ENCODE assay signal across 10 cellular contexts in genomic region chr4:88859191-88859812, GRCh38.
DNase-seq lines count a peak whose midpoint lies in the region; ATAC-seq, FAIRE-seq and TF ChIP-seq lines count a peak whose summit lies in the region.
"Had no signal": no experiment of that assay in that cellular context is flagged by ENCODE, and none has a peak within 500 bp of the region (broad histone marks: within the 10 kb centered on the region; RNA-seq: fewer than 3 reads in every experiment).

No MANE protein-coding gene starts in this region.

- intact Hi-C loops in left ventricle myocardium inferior (cut with micrococcal nuclease) (no loop called here), Right ventricle myocardium inferior (cut with DNase I) (no loop called here), upper lobe of right lung (cut with DNase I) (no loop called here)

- H3K4me3 ChIP-seq in left ventricle myocardium inferior (no peak overlapping the region), upper lobe of right lung (no peak overlapping the region)

- no peak for FAIRE-seq in D721Med (lab: Jason Lieb, UNC)
- FAIRE-seq: TTC549 had no signal

- TF ChIP-seq CTCF in left ventricle myocardium inferior (IDR thresholded peaks at IDR 0.05; ENCODE audit: borderline replicate concordance) (no peak), upper lobe of right lung (IDR thresholded peaks at IDR 0.05) (no peak), D721Med (IDR thresholded peaks at IDR 0.05; ENCODE audit: insufficient read depth, missing control alignments) (no peak)

- H3K4me1 ChIP-seq in left ventricle myocardium inferior, result no peaks in the 10 kb centered on the region
- H3K4me1 ChIP-seq in upper lobe of right lung, result peaks cover 10% of the 10 kb centered on the region

- H3K9me3 ChIP-seq in left ventricle myocardium inferior (replicated peaks) (no peaks in the 10 kb centered on the region), upper lobe of right lung (no peaks in the 10 kb centered on the region)

- H3K36me3 ChIP-seq in left ventricle myocardium inferior (no peaks in the 10 kb centered on the region), upper lobe of right lung (no peaks in the 10 kb centered on the region)

- ATAC-seq in Right ventricle myocardium inferior, result no peak
- ATAC-seq in HG03097 (IDR thresholded peaks at IDR 0.05; ENCODE audit: low FRiP score, unreplicated experiment), result peak; percentile 23
- ATAC-seq in upper lobe of right lung, result peak; percentile 71

- DNase-seq in left ventricle myocardium inferior, result no peak
- DNase-seq in Right ventricle myocardium inferior (ENCODE audit: missing footprints), result no peak
- no peak for DNase-seq in upper lobe of right lung
- no peak for DNase-seq in D721Med (ENCODE audit: insufficient read length, low spot score)
- DNase-seq in D341Med (ENCODE audit: low spot score), result no peak
- no peak for DNase-seq in SKM-1 treated with dmso at 0.1 percent for 144 hours (lab: John Stamatoyannopoulos, UW; ENCODE audit: unreplicated experiment)
- DNase-seq: NCI-H510A had no signal

- H3K27ac ChIP-seq in left ventricle myocardium inferior (replicated peaks) (peak overlapping the region; percentile 45), cingulate gyrus (ENCODE audit: low read depth, low read length) (peak overlapping the region; percentile 11), upper lobe of right lung (no peak overlapping the region)

- H3K27me3 ChIP-seq in left ventricle myocardium inferior (ENCODE audit: low read depth), result no peaks in the 10 kb centered on the region
- no peaks in the 10 kb centered on the region for H3K27me3 ChIP-seq in upper lobe of right lung
